10 cellular contexts compared by ENCODE assay signal in the genomic region with DNA sequence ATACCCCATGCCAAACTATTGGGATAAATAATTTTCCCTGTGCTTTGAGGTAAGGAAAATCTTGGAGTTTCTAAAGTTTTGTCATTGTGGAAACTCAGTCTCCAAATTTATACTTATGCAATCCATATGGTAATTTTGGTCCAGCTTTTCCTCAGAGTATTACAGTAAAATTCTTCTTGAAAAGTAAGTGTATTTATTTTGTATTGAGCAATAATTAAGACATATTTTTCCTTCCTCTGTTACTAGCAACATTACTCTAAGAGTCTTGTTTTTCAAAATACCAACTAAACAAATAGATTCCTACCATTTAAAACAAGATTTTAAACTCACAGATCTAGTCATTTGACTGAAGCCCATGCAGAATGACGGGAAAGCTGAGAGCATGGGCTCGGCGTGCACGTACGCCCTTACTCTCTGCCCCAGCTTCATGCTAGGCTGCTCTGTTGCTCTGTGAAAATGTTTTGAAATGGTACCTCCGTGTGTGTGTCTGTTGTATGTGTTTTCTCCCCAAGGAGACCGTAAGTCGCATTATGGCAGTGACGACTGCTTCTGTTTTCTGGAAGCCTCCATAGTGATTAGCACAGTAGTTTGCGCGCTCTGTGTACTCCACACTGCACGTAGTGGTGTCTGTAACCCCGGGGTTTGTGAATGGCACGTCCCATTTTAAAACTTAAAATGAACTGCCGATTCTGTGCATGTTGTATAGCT.
A peak's percentile ranks its signal among the peaks of the same experiment; 100 is the strongest.
DNase-seq lines count a peak whose midpoint lies in the region; ATAC-seq and TF ChIP-seq lines count a peak whose summit lies in the region.
"Had no signal": no experiment of that assay in that cellular context is flagged by ENCODE, and none has a peak within 500 bp of the region (broad histone marks: within the 10 kb centered on the region; RNA-seq: fewer than 3 reads in every experiment).

No MANE protein-coding gene starts in this region.

- no peaks in the 10 kb centered on the region for H3K79me2 ChIP-seq in GM23338 (replicated peaks; ENCODE audit: insufficient read depth)

- no peaks in the 10 kb centered on the region for H3K27me3 ChIP-seq in A673 (replicated peaks; ENCODE audit: insufficient read depth, low read depth, low read length, poor library complexity)
- no peaks in the 10 kb centered on the region for H3K27me3 ChIP-seq in GM23338 (ENCODE audit: insufficient read depth)
- no peaks in the 10 kb centered on the region for H3K27me3 ChIP-seq in mesenchymal stem cell (ENCODE audit: control insufficient read depth in 1 of 2, insufficient read depth in 1 of 2, low read length in 2 of 2)

- H3K18ac ChIP-seq in mesenchymal stem cell (ENCODE audit: low read depth in 1 of 2, low read length in 2 of 2), result peak overlapping the region in 1 of 2 experiments; percentile 73

- H3K36me3 ChIP-seq in A673 (ENCODE audit: insufficient read depth, low read length, poor library complexity, severe bottlenecking) (no peaks in the 10 kb centered on the region), GM23338 (ENCODE audit: insufficient read depth) (no peaks in the 10 kb centered on the region), mesenchymal stem cell (ENCODE audit: control insufficient read depth in 1 of 2, insufficient read depth in 2 of 2, low read depth in 1 of 2, low read length in 2 of 2) (peaks cover 0 to 66% of the 10 kb centered on the region in 2 experiments)

- no peaks in the 10 kb centered on the region for H3K27me3 Mint-ChIP-seq in GM23338 (ENCODE audit: insufficient read depth, low read depth, poor library complexity)
- no peaks in the 10 kb centered on the region for H3K27me3 Mint-ChIP-seq in activated T-helper 2 cell treated with anti-CD3 and anti-CD28 coated beads, Interferon-gamma antibody, Interleukin-2, Interleukin-4, amounts not matched to agents 10 μg/mL and 5 μg/mL and 100 μg/mL, durations not matched to agents 14 hours and 24 hours and 36 hours (ENCODE audit: low read depth)
- H3K27me3 Mint-ChIP-seq: stimulated activated naive B cell treated with anti-CD40 and anti-IgM and Interleukin-4, amounts not matched to agents 10 μg/mL and 1 μg/mL and 100 μg/mL, for 72 hours had no signal

- POLR2A ChIA-PET in A673 (lab: Charles Lee; ENCODE audit: low non-redundant PET), result interaction anchor here (0.6 kb wide), 1 partner anchor 1190 kb away, joined by 4 read pairs; no protein-coding TSS in a partner anchor

- peaks cover 2% of the 10 kb centered on the region for H3K79me1 ChIP-seq in mesenchymal stem cell (replicated peaks; ENCODE audit: low read length, poor library complexity, severe bottlenecking)

- H4K8ac ChIP-seq in mesenchymal stem cell (ENCODE audit: low read length), result peak overlapping the region; percentile 35

- H3K14ac ChIP-seq in mesenchymal stem cell (ENCODE audit: low read length in 2 of 2), result peak overlapping the region in 1 of 2 experiments; percentile 55

- no peak overlapping the region for H3K4ac ChIP-seq in mesenchymal stem cell (ENCODE audit: low read depth in 1 of 2, low read length in 2 of 2)

- H3K36me3 Mint-ChIP-seq in GM23338 (ENCODE audit: low read depth), result no peaks in the 10 kb centered on the region
- peaks cover 13% of the 10 kb centered on the region for H3K36me3 Mint-ChIP-seq in activated T-helper 2 cell treated with anti-CD3 and anti-CD28 coated beads, Interferon-gamma antibody, Interleukin-2, Interleukin-4, amounts not matched to agents 10 μg/mL and 5 μg/mL and 100 μg/mL, durations not matched to agents 14 hours and 24 hours and 36 hours (ENCODE audit: low read depth)

- BruUV-seq in A673 (replicated peaks; lab: Mats Ljungman, UMichigan), result no TSS peak

- no peaks in the 10 kb centered on the region for H3K9me3 ChIP-seq in A673 (ENCODE audit: low read depth, low read length, poor library complexity, severe bottlenecking)
- H3K9me3 ChIP-seq in mesenchymal stem cell (ENCODE audit: control insufficient read depth, low read length), result no peaks in the 10 kb centered on the region

- DNase-seq in A673 (ENCODE audit: low spot score), result no peak
- DNase-seq in GM23338 (ENCODE audit: low spot score), result no peak
- DNase-seq in activated T-helper 2 cell treated with anti-CD3 and anti-CD28 coated beads, Interferon-gamma antibody, Interleukin-2, Interleukin-4, amounts not matched to agents 10 μg/mL and 5 μg/mL and 100 μg/mL, durations not matched to agents 14 hours and 24 hours and 36 hours (ENCODE audit: low spot score), result no peak
- DNase-seq in mesenchymal stem cell, result no peak
- DNase-seq in NCI-H345 (lab: John Stamatoyannopoulos, UW), result no peak
- no peak for DNase-seq in EL
- DNase-seq in HT-29 (ENCODE audit: low spot score), result no peak
- no peak for DNase-seq in HuH-7.5 (ENCODE audit: low spot score)
- DNase-seq: left cardiac atrium had no signal

- H3K4me2 ChIP-seq in GM23338 (0 out of 2 replicates have a peak overlapping the region, but pooled peaks have one; percentile 17), mesenchymal stem cell (ENCODE audit: low read length, poor library complexity, severe bottlenecking) (no peak overlapping the region)

- 97% methylated on average over 14 of the region's 15 CpGs for WGBS in mesenchymal stem cell

- H2AFZ ChIP-seq in GM23338 (0 out of 2 replicates have a peak overlapping the region, but pooled peaks have one; percentile 8), mesenchymal stem cell (ENCODE audit: low read depth, low read length) (no peak overlapping the region)

- intact Hi-C loops in A673 (cut with micrococcal nuclease; ENCODE audit: unreplicated experiment), result no loop called here
- intact Hi-C loops in activated T-helper 2 cell treated with anti-CD3 and anti-CD28 coated beads, Interferon-gamma antibody, Interleukin-2, Interleukin-4, amounts not matched to agents 10 μg/mL and 5 μg/mL and 100 μg/mL, durations not matched to agents 14 hours and 24 hours and 36 hours (cut with micrococcal nuclease), result loop anchor here (5.0 kb wide), 1 partner anchor 626 kb away; no protein-coding TSS in a partner anchor

- peak overlapping the region; percentile 2 for H3K4me3 ChIP-seq in A673 (ENCODE audit: low read depth, low read length, poor library complexity, severe bottlenecking)
- H3K4me3 ChIP-seq in GM23338, result no peak overlapping the region
- H3K4me3 ChIP-seq in mesenchymal stem cell (ENCODE audit: insufficient read depth in 1 of 2, low read depth in 1 of 2, low read length in 2 of 2), result peak overlapping the region in 1 of 2 experiments; percentile 29

- CTCF ChIA-PET in A673 (lab: Charles Lee), result no interaction called here

- H3K27ac ChIP-seq in A673 (ENCODE audit: low read depth, low read length, poor library complexity, severe bottlenecking) (no peak overlapping the region), GM23338 (ENCODE audit: low read depth) (no peak overlapping the region), mesenchymal stem cell (ENCODE audit: low read length, poor library complexity, severe bottlenecking) (peak overlapping the region; percentile 53)

- H3K23ac ChIP-seq in mesenchymal stem cell (ENCODE audit: low read length in 2 of 2), result no peak overlapping the region

- H2BK15ac ChIP-seq in mesenchymal stem cell (ENCODE audit: low read depth, poor library complexity, severe bottlenecking), result no peak overlapping the region

- H3K4me1 ChIP-seq in A673 (ENCODE audit: insufficient read depth, low read length, poor library complexity, severe bottlenecking) (peaks cover 5% of the 10 kb centered on the region), GM23338 (ENCODE audit: insufficient read depth) (peaks cover 18% of the 10 kb centered on the region), mesenchymal stem cell (ENCODE audit: control insufficient read depth, insufficient read depth, low read depth, low read length) (peaks cover 4% of the 10 kb centered on the region)

- no peak overlapping the region for H2BK5ac ChIP-seq in mesenchymal stem cell (ENCODE audit: low read depth, low read length, poor library complexity, severe bottlenecking)

- H3F3A ChIP-seq in GM23338 (replicated peaks; ENCODE audit: low read depth), result no peaks in the 10 kb centered on the region

- H3K4me3 Mint-ChIP-seq in GM23338, result no peak overlapping the region
- H3K4me3 Mint-ChIP-seq in activated T-helper 2 cell treated with anti-CD3 and anti-CD28 coated beads, Interferon-gamma antibody, Interleukin-2, Interleukin-4, amounts not matched to agents 10 μg/mL and 5 μg/mL and 100 μg/mL, durations not matched to agents 14 hours and 24 hours and 36 hours (ENCODE audit: low read depth), result peak overlapping the region; percentile 49

- peak overlapping the region; percentile 60 for H3K9ac ChIP-seq in mesenchymal stem cell (ENCODE audit: low read length)

- H2BK120ac ChIP-seq in mesenchymal stem cell (ENCODE audit: low read depth, low read length), result no peak overlapping the region

- no peak overlapping the region for H2AK5ac ChIP-seq in mesenchymal stem cell (ENCODE audit: low read length, severe bottlenecking)

- H4K20me1 ChIP-seq in GM23338 (replicated peaks; ENCODE audit: insufficient read depth), result no peaks in the 10 kb centered on the region

- no peak overlapping the region for H2BK12ac ChIP-seq in mesenchymal stem cell (ENCODE audit: low read length in 2 of 2)

- ATAC-seq in GM23338, result peak; percentile 43

- no peaks in the 10 kb centered on the region for H3K9me3 Mint-ChIP-seq in GM23338
- H3K9me3 Mint-ChIP-seq in activated T-helper 2 cell treated with anti-CD3 and anti-CD28 coated beads, Interferon-gamma antibody, Interleukin-2, Interleukin-4, amounts not matched to agents 10 μg/mL and 5 μg/mL and 100 μg/mL, durations not matched to agents 14 hours and 24 hours and 36 hours, result no peaks in the 10 kb centered on the region
- H3K9me3 Mint-ChIP-seq: stimulated activated naive B cell treated with anti-CD40 and anti-IgM and Interleukin-4, amounts not matched to agents 10 μg/mL and 1 μg/mL and 100 μg/mL, for 72 hours had no signal

- H3K9me2 ChIP-seq in GM23338 (ENCODE audit: insufficient read depth), result no peaks in the 10 kb centered on the region

- peak overlapping the region; percentile 66 for H3K27ac Mint-ChIP-seq in GM23338
- H3K27ac Mint-ChIP-seq in activated T-helper 2 cell treated with anti-CD3 and anti-CD28 coated beads, Interferon-gamma antibody, Interleukin-2, Interleukin-4, amounts not matched to agents 10 μg/mL and 5 μg/mL and 100 μg/mL, durations not matched to agents 14 hours and 24 hours and 36 hours, result peak overlapping the region; percentile 30

- no peak overlapping the region for H4K91ac ChIP-seq in mesenchymal stem cell (ENCODE audit: low read length)

- TF ChIP-seq CTCF in A673 (conservative IDR thresholded peaks at IDR 0.05; ENCODE audit: low read depth, low read length) (no peak), GM23338 (conservative IDR thresholded peaks at IDR 0.05; ENCODE audit: low read depth in 2 of 2) (no peak)

- H3K4me1 Mint-ChIP-seq in GM23338, result peaks cover 27% of the 10 kb centered on the region
- H3K4me1 Mint-ChIP-seq in activated T-helper 2 cell treated with anti-CD3 and anti-CD28 coated beads, Interferon-gamma antibody, Interleukin-2, Interleukin-4, amounts not matched to agents 10 μg/mL and 5 μg/mL and 100 μg/mL, durations not matched to agents 14 hours and 24 hours and 36 hours (ENCODE audit: low read depth), result peaks cover 52% of the 10 kb centered on the region

TF ChIP-seq in GM23338, 12 proteins besides CTCF, POLR2A, EP300 and RAD21 (continues in another document):
- no peak for TF ChIP-seq JUNB (IDR thresholded peaks at IDR 0.05; ENCODE audit: unreplicated experiment)
- no peak for TF ChIP-seq EZH2 (IDR thresholded peaks at IDR 0.05; ENCODE audit: low read depth, unreplicated experiment)
- no peak for TF ChIP-seq EZH2phosphoT487 (IDR thresholded peaks at IDR 0.05; ENCODE audit: unreplicated experiment)
